ENCODE assay signal across 23 cellular contexts in the genomic region with DNA sequence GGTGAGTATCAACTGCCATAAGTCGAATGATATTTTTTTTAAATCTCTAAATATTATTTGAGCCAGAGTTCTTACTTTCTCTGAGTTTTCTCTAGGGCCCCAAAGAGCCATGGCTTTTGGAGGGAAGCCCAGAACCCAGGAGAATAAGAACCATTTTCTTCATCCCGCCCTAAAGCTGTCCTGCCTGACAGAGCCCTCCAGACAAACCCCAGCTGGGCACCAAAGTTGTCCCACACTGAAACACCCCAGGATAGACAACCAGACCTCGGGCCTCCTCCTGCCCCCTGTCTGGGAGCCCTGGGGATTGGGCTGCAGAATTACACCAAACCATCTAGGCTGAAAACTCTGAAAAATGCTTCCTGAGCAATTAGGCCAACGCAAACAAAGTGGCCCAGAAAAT.
"Had no signal": no experiment of that assay in that cellular context is flagged by ENCODE, and none has a peak within 500 bp of the region (broad histone marks: within the 10 kb centered on the region; RNA-seq: fewer than 3 reads in every experiment).

No MANE protein-coding gene starts in this region.

- H3K4me1 Mint-ChIP-seq: stimulated activated memory B cell treated with anti-CD40 and anti-IgM and Interleukin-4, amounts not matched to agents 10 μg/mL and 1 μg/mL and 100 μg/mL, for 72 hours had no signal

- H3K4me3 Mint-ChIP-seq: activated CD4-positive, alpha-beta T cell treated with anti-CD3 and anti-CD28 coated beads, Interleukin-2, amount 10 ng/mL, durations not matched to agents 24 days and 14 days; activated naive CD4-positive, alpha-beta T cell treated with anti-CD3 and anti-CD28 coated beads, Interleukin-2, amount 10 ng/mL, durations not matched to agents 7 days and 5 days; brain; stimulated activated memory B cell treated with anti-CD40 and anti-IgM and Interleukin-4, amounts not matched to agents 10 μg/mL and 1 μg/mL and 100 μg/mL, for 72 hours had no signal

- H3K9me3 Mint-ChIP-seq: activated naive CD4-positive, alpha-beta T cell treated with anti-CD3 and anti-CD28 coated beads, Interleukin-2, amount 10 ng/mL, durations not matched to agents 7 days and 5 days had no signal

- H3K9me3 ChIP-seq: left lung, pancreas, psoas muscle, right lobe of liver, stomach, suprapubic skin, tibial nerve had no signal

- H3K27ac ChIP-seq: left lung, pancreas, psoas muscle, right lobe of liver, skin epidermis, stomach, suprapubic skin, tibial nerve had no signal

- H3K27ac Mint-ChIP-seq: activated CD4-positive, alpha-beta T cell treated with anti-CD3 and anti-CD28 coated beads, Interleukin-2, amount 10 ng/mL, durations not matched to agents 24 days and 14 days; nephron progenitor cell; stimulated activated memory B cell treated with anti-CD40 and anti-IgM and Interleukin-4, amounts not matched to agents 10 μg/mL and 1 μg/mL and 100 μg/mL, for 72 hours had no signal

- H3K27me3 Mint-ChIP-seq: activated CD4-positive, alpha-beta T cell treated with anti-CD3 and anti-CD28 coated beads, Interleukin-2, amount 10 ng/mL, durations not matched to agents 24 days and 14 days; brain had no signal

- ATAC-seq: left lung; pancreas; psoas muscle; right lobe of liver; stimulated activated memory B cell treated with anti-CD40 and anti-IgM and Interleukin-4, amounts not matched to agents 10 μg/mL and 1 μg/mL and 100 μg/mL, for 72 hours had no signal

- FAIRE-seq: pancreas had no signal

- H3K36me3 Mint-ChIP-seq: activated naive CD4-positive, alpha-beta T cell treated with anti-CD3 and anti-CD28 coated beads, Interleukin-2, amount 10 ng/mL, durations not matched to agents 7 days and 5 days; brain; stimulated activated memory B cell treated with anti-CD40 and anti-IgM and Interleukin-4, amounts not matched to agents 10 μg/mL and 1 μg/mL and 100 μg/mL, for 72 hours had no signal

- H3K4me1 ChIP-seq: left lung, pancreas, psoas muscle, right lobe of liver, suprapubic skin, tibial nerve had no signal

- DNase-seq: activated CD4-positive, alpha-beta T cell treated with anti-CD3 and anti-CD28 coated beads, Interleukin-2, amount 10 ng/mL, durations not matched to agents 24 days and 14 days; activated CD8-positive, alpha-beta memory T cell treated with anti-CD3 and anti-CD28 coated beads, Interleukin-2, amount 50 U/mL, for 4 hours; activated effector memory CD4-positive, alpha-beta T cell treated with anti-CD3 and anti-CD28 coated beads, Interleukin-2, amount 50 U/mL, for 16 hours; activated naive CD4-positive, alpha-beta T cell treated with anti-CD3 and anti-CD28 coated beads, Interleukin-2, amount 10 ng/mL, durations not matched to agents 7 days and 5 days; anterior cingulate cortex; caudate nucleus; dermis blood vessel endothelial cell; effector CD8-positive, alpha-beta T cell; erythroblast; foreskin fibroblast; left lung; mammary epithelial cell; pancreas; psoas muscle; right lobe of liver; stimulated activated CD4-positive, alpha-beta T cell treated with anti-CD3 and anti-CD28 coated beads, Interleukin-2, amount 100 ng/mL, for 24 hours; stomach had no signal

- H3K27me3 ChIP-seq: left lung, right lobe of liver, stomach, tibial nerve had no signal

- H3K4me3 ChIP-seq: left lung, pancreas, psoas muscle, right lobe of liver, skin epidermis, stomach, suprapubic skin, tibial nerve had no signal

- H3K36me3 ChIP-seq: left lung, pancreas, right lobe of liver, stomach, suprapubic skin, tibial nerve had no signal
